In genomic region chr11:47259178-47259977, GRCh38 we compare ENCODE assay signal across 1 cellular context.
TF ChIP-seq lines count a peak whose summit lies in the region.

No MANE protein-coding gene starts in this region.

TF ChIP-seq in HepG2, 621 proteins besides CTCF, POLR2A, EP300 and RAD21 (continued from another document and continues in another):
- TF ChIP-seq ZMAT5 (CRISPR knock-in tag; IDR thresholded peaks at IDR 0.05; ENCODE audit: borderline replicate concordance, low read depth) (no peak), KAT2B (IDR thresholded peaks at IDR 0.05; ENCODE audit: borderline replicate concordance, low read depth, low read length) (no peak), ZNF644 (CRISPR knock-in tag; IDR thresholded peaks at IDR 0.05; ENCODE audit: low read depth) (no peak), SNAPC2 (CRISPR knock-in tag; IDR thresholded peaks at IDR 0.05) (no peak), GPN1 (CRISPR knock-in tag; IDR thresholded peaks at IDR 0.05; ENCODE audit: borderline replicate concordance) (no peak), NFKBIZ (CRISPR knock-in tag; IDR thresholded peaks at IDR 0.05) (no peak), HDAC2 (CRISPR knock-in tag; IDR thresholded peaks at IDR 0.05) (no peak), TRIM24 (CRISPR knock-in tag; IDR thresholded peaks at IDR 0.05) (no peak), SIX4 (CRISPR knock-in tag; IDR thresholded peaks at IDR 0.05) (no peak), ZFP37 (CRISPR knock-in tag; IDR thresholded peaks at IDR 0.05; ENCODE audit: borderline replicate concordance) (0 out of 2 replicates have a peak, but pooled peaks have one; percentile 45), HNRNPUL1 (IDR thresholded peaks at IDR 0.05; ENCODE audit: low read depth, low read length) (no peak), RXRA (CRISPR knock-in tag; IDR thresholded peaks at IDR 0.05) (no peak), SRY (CRISPR knock-in tag; IDR thresholded peaks at IDR 0.05) (no peak), ZNF484 (CRISPR knock-in tag; IDR thresholded peaks at IDR 0.05; ENCODE audit: borderline replicate concordance, low read depth) (no peak), ATF1 (CRISPR knock-in tag; IDR thresholded peaks at IDR 0.05) (no peak), CERS6 (CRISPR knock-in tag; IDR thresholded peaks at IDR 0.05) (no peak), ZNF160 (CRISPR knock-in tag; IDR thresholded peaks at IDR 0.05) (no peak), SOX5 (CRISPR knock-in tag; IDR thresholded peaks at IDR 0.05; ENCODE audit: borderline replicate concordance) (no peak), TOE1 (CRISPR knock-in tag; IDR thresholded peaks at IDR 0.05) (no peak), AHR (CRISPR knock-in tag; IDR thresholded peaks at IDR 0.05) (peak; percentile 26; the same call in 1 of the 2 replicates), CAMTA2 (CRISPR knock-in tag; IDR thresholded peaks at IDR 0.05; ENCODE audit: borderline replicate concordance) (no peak), BCL3 (CRISPR knock-in tag; IDR thresholded peaks at IDR 0.05) (no peak), ZNF570 (CRISPR knock-in tag; IDR thresholded peaks at IDR 0.05; ENCODE audit: borderline replicate concordance) (no peak), ZNF296 (CRISPR knock-in tag; conservative IDR thresholded peaks at IDR 0.05) (no peak), ZNF556 (CRISPR knock-in tag; IDR thresholded peaks at IDR 0.05; ENCODE audit: borderline replicate concordance) (no peak), ZNF276 (CRISPR knock-in tag; IDR thresholded peaks at IDR 0.05; ENCODE audit: low read depth) (no peak), FOXA3 (CRISPR knock-in tag; IDR thresholded peaks at IDR 0.05) (no peak), BCL6 (CRISPR knock-in tag; IDR thresholded peaks at IDR 0.05) (no peak), U2AF1 (optimal IDR thresholded peaks at IDR 0.05; ENCODE audit: low read depth, low read length) (no peak), ASH2L (IDR thresholded peaks at IDR 0.05; ENCODE audit: insufficient read length, low read depth, low read length) (no peak), ZNF552 (CRISPR knock-in tag; IDR thresholded peaks at IDR 0.05; ENCODE audit: borderline replicate concordance) (no peak), ETV6 (CRISPR knock-in tag; conservative IDR thresholded peaks at IDR 0.05) (no peak), KDM5A (IDR thresholded peaks at IDR 0.05; ENCODE audit: borderline replicate concordance, low read length) (no peak; the same call in 1 of the 2 replicates), GZF1 (CRISPR knock-in tag; IDR thresholded peaks at IDR 0.05) (no peak), KDM1A (CRISPR knock-in tag; IDR thresholded peaks at IDR 0.05) (no peak), ZNF749 (CRISPR knock-in tag; IDR thresholded peaks at IDR 0.05; ENCODE audit: borderline replicate concordance) (no peak), ADNP (CRISPR knock-in tag; IDR thresholded peaks at IDR 0.05) (no peak), MNT (IDR thresholded peaks at IDR 0.05) (no peak), ISL2 (CRISPR knock-in tag; IDR thresholded peaks at IDR 0.05) (no peak), KDM6A (CRISPR knock-in tag; IDR thresholded peaks at IDR 0.05; ENCODE audit: low read depth) (no peak), RBAK (CRISPR knock-in tag; IDR thresholded peaks at IDR 0.05) (no peak), ZBTB21 (CRISPR knock-in tag; IDR thresholded peaks at IDR 0.05) (no peak), MTF2 (CRISPR knock-in tag; IDR thresholded peaks at IDR 0.05; ENCODE audit: borderline replicate concordance) (no peak), MXD1 (CRISPR knock-in tag; IDR thresholded peaks at IDR 0.05) (no peak), ZBTB38 (CRISPR knock-in tag; IDR thresholded peaks at IDR 0.05) (no peak), ZNF512 (CRISPR knock-in tag; IDR thresholded peaks at IDR 0.05) (no peak), ZNF605 (CRISPR knock-in tag; IDR thresholded peaks at IDR 0.05) (no peak), HDAC6 (IDR thresholded peaks at IDR 0.05; ENCODE audit: low read depth, low read length) (no peak), ZNF775 (CRISPR knock-in tag; IDR thresholded peaks at IDR 0.05; ENCODE audit: borderline replicate concordance) (no peak), KMT2B (CRISPR knock-in tag; IDR thresholded peaks at IDR 0.05) (no peak), XBP1 (CRISPR knock-in tag; IDR thresholded peaks at IDR 0.05) (no peak), ZZZ3 (CRISPR knock-in tag; IDR thresholded peaks at IDR 0.05; ENCODE audit: borderline replicate concordance) (no peak), ERF (CRISPR knock-in tag; IDR thresholded peaks at IDR 0.05) (0 out of 2 replicates have a peak, but pooled peaks have one; percentile 34), CHD2 (IDR thresholded peaks at IDR 0.05; ENCODE audit: low read depth, low read length) (no peak), ZNF703 (CRISPR knock-in tag; IDR thresholded peaks at IDR 0.05; ENCODE audit: borderline replicate concordance) (no peak), ZNF350 (CRISPR knock-in tag; IDR thresholded peaks at IDR 0.05; ENCODE audit: borderline replicate concordance, low read depth) (0 out of 2 replicates have a peak, but pooled peaks have one; percentile 29), YY1 (IDR thresholded peaks at IDR 0.05; ENCODE audit: insufficient read depth, insufficient replicate concordance, low read depth, low read length) (no peak), TOPORS (CRISPR knock-in tag; IDR thresholded peaks at IDR 0.05) (no peak), ZSCAN25 (CRISPR knock-in tag; IDR thresholded peaks at IDR 0.05) (peak; percentile 92), ZNF782 (CRISPR knock-in tag; IDR thresholded peaks at IDR 0.05; ENCODE audit: borderline replicate concordance) (no peak), MLXIP (CRISPR knock-in tag; IDR thresholded peaks at IDR 0.05; ENCODE audit: borderline replicate concordance) (no peak), ZBTB37 (CRISPR knock-in tag; IDR thresholded peaks at IDR 0.05) (no peak), SMC3 (IDR thresholded peaks at IDR 0.05; ENCODE audit: low read length) (peak; percentile 64), ZNF710 (CRISPR knock-in tag; IDR thresholded peaks at IDR 0.05; ENCODE audit: borderline replicate concordance) (no peak), ZNF530 (CRISPR knock-in tag; IDR thresholded peaks at IDR 0.05; ENCODE audit: low read depth) (no peak)
